Comparison of ENCODE assay signal across 1 cellular context in genomic region chr4:41620594-41621256, GRCh38.
TF ChIP-seq lines count a peak whose summit lies in the region.

No MANE protein-coding gene starts in this region.

TF ChIP-seq in HEK293, 187 proteins besides CTCF, POLR2A, EP300 and RAD21 (continued from another document):
- peak; percentile 80 for TF ChIP-seq PRDM6 (tag by site-specific recombination; IDR thresholded peaks at IDR 0.05)
- peak; percentile 51; the same call in 1 of the 2 replicates for TF ChIP-seq TCF7L2 (IDR thresholded peaks at IDR 0.05; ENCODE audit: borderline replicate concordance, low read depth, low read length)
- TF ChIP-seq GFI1B (tag by site-specific recombination; IDR thresholded peaks at IDR 0.05): no peak
- TF ChIP-seq IKZF3 (tag by site-specific recombination; IDR thresholded peaks at IDR 0.05): peak; percentile 18; the same call in 1 of the 2 replicates
- TF ChIP-seq ZNF660 (tag by site-specific recombination; IDR thresholded peaks at IDR 0.05): no peak
- TF ChIP-seq, protein P1, sequence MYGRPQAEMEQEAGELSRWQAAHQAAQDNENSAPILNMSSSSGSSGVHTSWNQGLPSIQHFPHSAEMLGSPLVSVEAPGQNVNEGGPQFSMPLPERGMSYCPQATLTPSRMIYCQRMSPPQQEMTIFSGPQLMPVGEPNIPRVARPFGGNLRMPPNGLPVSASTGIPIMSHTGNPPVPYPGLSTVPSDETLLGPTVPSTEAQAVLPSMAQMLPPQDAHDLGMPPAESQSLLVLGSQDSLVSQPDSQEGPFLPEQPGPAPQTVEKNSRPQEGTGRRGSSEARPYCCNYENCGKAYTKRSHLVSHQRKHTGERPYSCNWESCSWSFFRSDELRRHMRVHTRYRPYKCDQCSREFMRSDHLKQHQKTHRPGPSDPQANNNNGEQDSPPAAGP (tag by site-specific recombination; IDR thresholded peaks at IDR 0.05): no peak
